7 cellular contexts compared by ENCODE assay signal in the genomic region with DNA sequence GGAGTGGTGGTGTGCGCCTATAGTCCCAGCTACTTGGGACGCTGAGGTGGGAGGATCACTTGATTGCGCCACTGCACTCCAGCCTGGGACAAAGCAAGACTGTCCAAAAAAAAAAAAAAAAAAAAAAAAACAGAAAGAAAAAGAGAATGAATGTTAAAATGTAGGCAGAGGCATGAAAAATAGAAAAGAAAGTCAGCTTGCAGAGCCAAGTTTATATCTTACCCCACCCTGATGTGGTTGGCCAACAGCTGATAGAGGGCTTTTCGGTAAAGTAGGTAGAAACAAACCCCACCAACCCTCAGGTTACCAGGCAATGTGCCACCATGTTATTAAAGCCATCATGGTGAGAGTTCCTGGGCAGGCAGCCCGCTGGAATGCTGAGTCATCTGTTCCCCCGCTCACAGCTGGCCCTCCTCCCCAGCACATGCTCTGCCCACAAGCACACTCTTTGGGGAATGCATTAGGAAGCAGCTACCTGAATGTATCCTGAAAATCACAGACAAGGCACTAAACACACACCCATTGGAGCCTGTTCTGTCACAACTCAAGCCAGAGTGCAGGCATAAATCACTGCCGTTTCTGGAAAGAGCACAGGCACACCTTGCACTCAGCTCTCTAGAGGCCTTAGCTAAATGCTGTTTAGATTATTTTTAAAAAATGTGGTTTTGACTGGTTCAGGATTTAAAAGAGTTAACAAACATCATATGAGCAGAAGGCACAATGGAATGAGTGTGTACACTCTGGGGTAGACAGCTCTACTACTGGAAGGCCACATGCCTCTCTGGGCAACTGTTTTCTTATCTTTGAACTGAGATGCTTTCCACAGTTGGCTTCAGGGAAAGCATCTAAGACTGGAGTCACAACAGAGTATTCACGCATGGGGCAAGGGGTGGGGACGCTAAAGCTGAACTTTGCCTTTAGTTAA.
DNase-seq lines count a peak whose midpoint lies in the region; TF ChIP-seq lines count a peak whose summit lies in the region.

No MANE protein-coding gene starts in this region.

- H3K27ac Mint-ChIP-seq in MCF 10A (ENCODE audit: low read depth, unreplicated experiment) = peak overlapping the region; percentile 78

- DNase-seq in H4 (ENCODE audit: low spot score) = peak; percentile 96
- peak; percentile 80 for DNase-seq in NCI-H2196 treated with DMSO at 0.1 percent for 48 hours (lab: John Stamatoyannopoulos, UW; ENCODE audit: unreplicated experiment)
- peak; percentile 96 for DNase-seq in MCF 10A (ENCODE audit: unreplicated experiment)
- no peak for DNase-seq in GM20000 (ENCODE audit: low spot score)
- no peak for DNase-seq in stimulated activated CD4-positive, alpha-beta T cell treated with anti-CD3 and anti-CD28 coated beads, Interleukin-2, amount 100 ng/mL, for 24 hours

- H3K27ac ChIP-seq in iPS-20b (ENCODE audit: low read length) (peak overlapping the region; percentile 77), skeletal muscle tissue (ENCODE audit: low read depth, low read length) (peak overlapping the region; percentile 69)

- no peaks in the 10 kb centered on the region for H3K9me3 Mint-ChIP-seq in MCF 10A (ENCODE audit: unreplicated experiment)

- peak overlapping the region; percentile 57 for H3K4me3 Mint-ChIP-seq in MCF 10A (ENCODE audit: unreplicated experiment)

- intact Hi-C loops in MCF 10A (cut with micrococcal nuclease) = loop anchor here (1.0 to 2.0 kb wide), 2 partner anchors 15 to 27 kb away; no protein-coding TSS in a partner anchor

- POLR2A ChIA-PET in MCF 10A (lab: Yijun Ruan, JAX) = interaction anchor here (0.6 to 8.6 kb wide), 16 partner anchors 9 to 202 kb away, joined by 3 to 119 read pairs (median 5); no protein-coding TSS in a partner anchor

- H3K36me3 Mint-ChIP-seq in MCF 10A (ENCODE audit: insufficient read depth, unreplicated experiment) = no peaks in the 10 kb centered on the region

- peaks cover 43% of the 10 kb centered on the region for H3K4me1 ChIP-seq in iPS-20b (ENCODE audit: insufficient read depth, low read length)
- peaks cover 39 to 48% (median 43%) of the 10 kb centered on the region in 3 donors for H3K4me1 ChIP-seq in skeletal muscle tissue (ENCODE audit: control insufficient read depth in 3 of 3, insufficient read depth in 3 of 3, low read length in 3 of 3)

- H3K9me3 ChIP-seq in iPS-20b (ENCODE audit: insufficient read depth, low read depth, low read length) (no peaks in the 10 kb centered on the region), skeletal muscle tissue (ENCODE audit: control insufficient read depth in 3 of 3, low read length in 3 of 3) (no peaks in the 10 kb centered on the region)

- CTCF ChIA-PET in MCF 10A (lab: Yijun Ruan, JAX) = interaction anchor here (0.6 to 3.3 kb wide), 11 partner anchors 9 to 254 kb away, joined by 3 to 30 read pairs (median 4); no protein-coding TSS in a partner anchor

- H3K27me3 Mint-ChIP-seq in MCF 10A (ENCODE audit: insufficient read depth, unreplicated experiment) = no peaks in the 10 kb centered on the region

- TF ChIP-seq CTCF in MCF 10A (IDR thresholded peaks at IDR 0.05; ENCODE audit: unreplicated experiment) (no peak), GM20000 (IDR thresholded peaks at IDR 0.05; ENCODE audit: extremely low read depth, missing control alignments) (no peak)

- H3K27me3 ChIP-seq in iPS-20b (ENCODE audit: insufficient read depth, low read length) (no peaks in the 10 kb centered on the region), skeletal muscle tissue (ENCODE audit: control insufficient read depth in 3 of 3, insufficient read depth in 3 of 3, low read length in 3 of 3) (no peaks in the 10 kb centered on the region)

- H3K36me3 ChIP-seq in iPS-20b (ENCODE audit: insufficient read depth, low read depth, low read length) = no peaks in the 10 kb centered on the region
- H3K36me3 ChIP-seq in skeletal muscle tissue (ENCODE audit: control insufficient read depth in 3 of 3, insufficient read depth in 3 of 3, low read length in 3 of 3) = no peaks in the 10 kb centered on the region

- no TSS peak for BruUV-seq in MCF 10A (replicated peaks; lab: Mats Ljungman, UMichigan)

- peaks cover 56% of the 10 kb centered on the region for H3K4me1 Mint-ChIP-seq in MCF 10A (ENCODE audit: insufficient read depth, unreplicated experiment)

- H3K9ac ChIP-seq in iPS-20b (ENCODE audit: low read depth, low read length) = peak overlapping the region; percentile 67; the same call in 1 of the 2 replicates
- H3K9ac ChIP-seq in skeletal muscle tissue (ENCODE audit: low read depth in 1 of 3, low read length in 3 of 3) = peak overlapping the region; percentile 34 to 65 (median 63)

- H3K4me3 ChIP-seq in iPS-20b (ENCODE audit: low read length) (no peak overlapping the region), skeletal muscle tissue (ENCODE audit: low read length in 3 of 3) (peak overlapping the region; percentile 22 to 54 (median 41))

Comparison
In these comparisons a context has a peak if more than half of its experiments do, and no peak if none do; other contexts are left out.
1. DNase-seq: peak in H4 (single experiment), NCI-H2196 treated with DMSO at 0.1 percent for 48 hours (single experiment) and MCF 10A (single experiment); none in GM20000 (single experiment) and stimulated activated CD4-positive, alpha-beta T cell treated with anti-CD3 and anti-CD28 coated beads, Interleukin-2, amount 100 ng/mL, for 24 hours (0 of 2).